Comparison of ENCODE assay signal across 24 cellular contexts in genomic region chr4:155761916-155762315, GRCh38. TPM values are rescaled to one million over a fixed set of nuclear protein-coding genes. Genes with fewer than 3 reads are reported as not detected.
DNase-seq lines count a peak whose midpoint lies in the region; TF ChIP-seq lines count a peak whose summit lies in the region.
"Had no signal": no experiment of that assay in that cellular context is flagged by ENCODE, and none has a peak within 500 bp of the region (broad histone marks: within the 10 kb centered on the region; RNA-seq: fewer than 3 reads in every experiment).

No MANE protein-coding gene starts in this region.

- H3K4me2 ChIP-seq in Karpas-422 (ENCODE audit: low read depth, low read length, poor library complexity, severe bottlenecking) = no peak overlapping the region
- H3K4me2 ChIP-seq: BLaER1 treated with 17β-estradiol and CSF1 and Interleukin-3, amounts not matched to agents 10 nM and 100 nM had no signal

- TF ChIP-seq POLR2A in sigmoid colon (IDR thresholded peaks at IDR 0.05) (no peak), spleen (IDR thresholded peaks at IDR 0.05) (no peak)

- no peaks in the 10 kb centered on the region for H4K20me1 ChIP-seq in Karpas-422 (ENCODE audit: insufficient read depth, low read depth, low read length)
- H4K20me1 ChIP-seq: BLaER1 treated with 17β-estradiol and CSF1 and Interleukin-3, amounts not matched to agents 10 nM and 100 nM had no signal

- TF ChIP-seq CTCF in astrocyte of the spinal cord (IDR thresholded peaks at IDR 0.05; ENCODE audit: low read depth, low read length) (no peak), sigmoid colon (IDR thresholded peaks at IDR 0.05) (no peak), spleen (IDR thresholded peaks at IDR 0.05 in 8 of 11, conservative IDR thresholded peaks at IDR 0.05 in 3 of 11) (no peak)

- H3K9me3 Mint-ChIP-seq in activated naive CD8-positive, alpha-beta T cell treated with anti-CD3 and anti-CD28 coated beads for 36 hours = no peaks in the 10 kb centered on the region
- H3K9me3 Mint-ChIP-seq in activated T-helper 1 cell treated with anti-CD3 and anti-CD28 coated beads, Interleukin-12 subunit alpha, Interleukin-12 subunit beta, Interleukin-2, Interleukin-4 antibody, amounts not matched to agents 30 ng/mL and 10 ng/mL and 1 ng/mL, durations not matched to agents 14 hours and 24 hours and 36 hours = no peaks in the 10 kb centered on the region
- H3K9me3 Mint-ChIP-seq: activated naive CD8-positive, alpha-beta T cell treated with anti-CD3 and anti-CD28 coated beads, Interleukin-2, amount 10 ng/mL, durations not matched to agents 7 days and 5 days; activated T-helper 2 cell treated with anti-CD3 and anti-CD28 coated beads, Interferon-gamma antibody, Interleukin-2, Interleukin-4, amounts not matched to agents 10 μg/mL and 5 μg/mL and 100 μg/mL, durations not matched to agents 14 hours and 24 hours and 36 hours had no signal

- H3K4me3 ChIP-seq in Karpas-422 (ENCODE audit: low read length) (no peak overlapping the region), astrocyte of the spinal cord (ENCODE audit: low read depth, low read length) (no peak overlapping the region), sigmoid colon (no peak overlapping the region), spleen (no peak overlapping the region)
- H3K4me3 ChIP-seq: BLaER1 treated with 17β-estradiol and CSF1 and Interleukin-3, amounts not matched to agents 10 nM and 100 nM; coronary artery had no signal

- no peaks in the 10 kb centered on the region; the same call in 1 of the 2 replicates for H3K36me3 ChIP-seq in Karpas-422 (ENCODE audit: insufficient read depth, low read length)
- H3K36me3 ChIP-seq in sigmoid colon = no peaks in the 10 kb centered on the region
- H3K36me3 ChIP-seq in spleen = no peaks in the 10 kb centered on the region
- H3K36me3 ChIP-seq: BLaER1 treated with 17β-estradiol and CSF1 and Interleukin-3, amounts not matched to agents 10 nM and 100 nM had no signal

- DNase-seq in Karpas-422 (peak; percentile 56), astrocyte of the spinal cord (ENCODE audit: low read depth, low spot score) (peak; percentile 15), left kidney (ENCODE audit: low read depth, low spot score) (peak; percentile 66), sigmoid colon (no peak), spleen (no peak)
- no peak for DNase-seq in activated naive CD8-positive, alpha-beta T cell treated with anti-CD3 and anti-CD28 coated beads for 36 hours
- DNase-seq in effector CD4-positive, alpha-beta T cell = no peak
- DNase-seq in activated T-helper 1 cell treated with anti-CD3 and anti-CD28 coated beads, Interleukin-12 subunit alpha, Interleukin-12 subunit beta, Interleukin-2, Interleukin-4 antibody, amounts not matched to agents 30 ng/mL and 10 ng/mL and 1 ng/mL, durations not matched to agents 14 hours and 24 hours and 36 hours (ENCODE audit: low spot score) = no peak
- DNase-seq: ACHN; activated CD4-positive, alpha-beta T cell treated with anti-CD3 and anti-CD28 coated beads for 48 hours; activated naive CD8-positive, alpha-beta T cell treated with anti-CD3 and anti-CD28 coated beads, Interleukin-2, amount 10 ng/mL, durations not matched to agents 7 days and 5 days; HCEC 1CT; hypothalamus; kidney; midbrain; NCI-H1417 treated with DMSO at 0.1 percent for 48 hours; NCI-H774; SHP77 treated with DMSO at 0.1 percent for 48 hours; stimulated activated CD4-positive, alpha-beta T cell treated with anti-CD3 and anti-CD28 coated beads, Interleukin-12 subunit alpha, Interleukin-12 subunit beta, amount 100 ng/mL, for 4 hours; T-helper 1 cell had no signal

- H3K36me3 Mint-ChIP-seq in activated naive CD8-positive, alpha-beta T cell treated with anti-CD3 and anti-CD28 coated beads for 36 hours = no peaks in the 10 kb centered on the region
- H3K36me3 Mint-ChIP-seq in activated T-helper 1 cell treated with anti-CD3 and anti-CD28 coated beads, Interleukin-12 subunit alpha, Interleukin-12 subunit beta, Interleukin-2, Interleukin-4 antibody, amounts not matched to agents 30 ng/mL and 10 ng/mL and 1 ng/mL, durations not matched to agents 14 hours and 24 hours and 36 hours (ENCODE audit: low read depth) = peaks cover 4% of the 10 kb centered on the region
- H3K36me3 Mint-ChIP-seq: activated naive CD8-positive, alpha-beta T cell treated with anti-CD3 and anti-CD28 coated beads, Interleukin-2, amount 10 ng/mL, durations not matched to agents 7 days and 5 days had no signal

- no peak overlapping the region for H3K27ac Mint-ChIP-seq in activated naive CD8-positive, alpha-beta T cell treated with anti-CD3 and anti-CD28 coated beads for 36 hours
- no peak overlapping the region for H3K27ac Mint-ChIP-seq in activated T-helper 1 cell treated with anti-CD3 and anti-CD28 coated beads, Interleukin-12 subunit alpha, Interleukin-12 subunit beta, Interleukin-2, Interleukin-4 antibody, amounts not matched to agents 30 ng/mL and 10 ng/mL and 1 ng/mL, durations not matched to agents 14 hours and 24 hours and 36 hours
- H3K27ac Mint-ChIP-seq: activated naive CD8-positive, alpha-beta T cell treated with anti-CD3 and anti-CD28 coated beads, Interleukin-2, amount 10 ng/mL, durations not matched to agents 7 days and 5 days; activated T-helper 2 cell treated with anti-CD3 and anti-CD28 coated beads, Interferon-gamma antibody, Interleukin-2, Interleukin-4, amounts not matched to agents 10 μg/mL and 5 μg/mL and 100 μg/mL, durations not matched to agents 14 hours and 24 hours and 36 hours had no signal

- H3K27me3 ChIP-seq in Karpas-422 (ENCODE audit: low read length) (no peaks in the 10 kb centered on the region), sigmoid colon (no peaks in the 10 kb centered on the region), spleen (replicated peaks in 1 of 7) (peaks cover 0 to 26% (median 11%) of the 10 kb centered on the region in 7 donors)

- H3K9ac ChIP-seq in Karpas-422 (ENCODE audit: low read length) = no peak overlapping the region
- H3K9ac ChIP-seq: BLaER1 treated with 17β-estradiol and CSF1 and Interleukin-3, amounts not matched to agents 10 nM and 100 nM had no signal

- no peaks in the 10 kb centered on the region for H3K9me2 ChIP-seq in Karpas-422 (replicated peaks; ENCODE audit: insufficient read depth, low read length)

- no peaks in the 10 kb centered on the region for H3K79me2 ChIP-seq in Karpas-422 (ENCODE audit: low read length)

- H3K27ac ChIP-seq in Karpas-422 (ENCODE audit: low read length) = no peak overlapping the region
- H3K27ac ChIP-seq in sigmoid colon = peak overlapping the region; percentile 14 to 97 (median 78)
- H3K27ac ChIP-seq in spleen = no peak overlapping the region
- H3K27ac ChIP-seq: BLaER1 treated with 17β-estradiol and CSF1 and Interleukin-3, amounts not matched to agents 10 nM and 100 nM had no signal

- H3K27me3 Mint-ChIP-seq in activated naive CD8-positive, alpha-beta T cell treated with anti-CD3 and anti-CD28 coated beads for 36 hours = peaks cover 38% of the 10 kb centered on the region
- peaks cover 19% of the 10 kb centered on the region for H3K27me3 Mint-ChIP-seq in activated T-helper 1 cell treated with anti-CD3 and anti-CD28 coated beads, Interleukin-12 subunit alpha, Interleukin-12 subunit beta, Interleukin-2, Interleukin-4 antibody, amounts not matched to agents 30 ng/mL and 10 ng/mL and 1 ng/mL, durations not matched to agents 14 hours and 24 hours and 36 hours (ENCODE audit: insufficient read depth)

- peak overlapping the region; percentile 54 for H2AFZ ChIP-seq in Karpas-422 (ENCODE audit: low read length)

- H3K4me1 ChIP-seq in Karpas-422 (ENCODE audit: low read length) (peaks cover 64% of the 10 kb centered on the region), sigmoid colon (peaks cover 0 to 72% (median 47%) of the 10 kb centered on the region in 4 donors), spleen (peaks cover 4 to 39% (median 12%) of the 10 kb centered on the region in 6 donors)

- H3K9me3 ChIP-seq in Karpas-422 (ENCODE audit: low read length) (peaks cover 2% of the 10 kb centered on the region; the same call in 1 of the 2 replicates), sigmoid colon (no peaks in the 10 kb centered on the region), spleen (no peaks in the 10 kb centered on the region)
- H3K9me3 ChIP-seq: BLaER1 treated with 17β-estradiol and CSF1 and Interleukin-3, amounts not matched to agents 10 nM and 100 nM had no signal

- in situ Hi-C loops in astrocyte of the spinal cord (cut with HindIII; ENCODE audit: low sequenced_read_pairs) = no loop called here

- H3K4me1 Mint-ChIP-seq in activated naive CD8-positive, alpha-beta T cell treated with anti-CD3 and anti-CD28 coated beads for 36 hours = peaks cover 8% of the 10 kb centered on the region
- peaks cover 5% of the 10 kb centered on the region for H3K4me1 Mint-ChIP-seq in activated T-helper 1 cell treated with anti-CD3 and anti-CD28 coated beads, Interleukin-12 subunit alpha, Interleukin-12 subunit beta, Interleukin-2, Interleukin-4 antibody, amounts not matched to agents 30 ng/mL and 10 ng/mL and 1 ng/mL, durations not matched to agents 14 hours and 24 hours and 36 hours (ENCODE audit: low read depth)

- no peak for TF ChIP-seq EP300 in sigmoid colon (IDR thresholded peaks at IDR 0.05)

- no peak overlapping the region for H3K4me3 Mint-ChIP-seq in activated naive CD8-positive, alpha-beta T cell treated with anti-CD3 and anti-CD28 coated beads for 36 hours
- no peak overlapping the region for H3K4me3 Mint-ChIP-seq in activated T-helper 1 cell treated with anti-CD3 and anti-CD28 coated beads, Interleukin-12 subunit alpha, Interleukin-12 subunit beta, Interleukin-2, Interleukin-4 antibody, amounts not matched to agents 30 ng/mL and 10 ng/mL and 1 ng/mL, durations not matched to agents 14 hours and 24 hours and 36 hours
- H3K4me3 Mint-ChIP-seq: activated naive CD8-positive, alpha-beta T cell treated with anti-CD3 and anti-CD28 coated beads, Interleukin-2, amount 10 ng/mL, durations not matched to agents 7 days and 5 days had no signal

- intact Hi-C loops in sigmoid colon (cut with DNase I) (loop anchor here (5.0 kb wide), 1 partner anchor 190 kb away; the partner anchor contains the start of gene CTSO), spleen (cut with DNase I; ENCODE audit: low total_unique reads) (no loop called here)
- intact Hi-C loops in activated T-helper 1 cell treated with anti-CD3 and anti-CD28 coated beads, Interleukin-12 subunit alpha, Interleukin-12 subunit beta, Interleukin-2, Interleukin-4 antibody, amounts not matched to agents 30 ng/mL and 10 ng/mL and 1 ng/mL, durations not matched to agents 14 hours and 24 hours and 36 hours (cut with micrococcal nuclease) = no loop called here

RNA-seq across cellular contexts. Expression of gene GUCY1B1, which starts 3.1 kb away (rescaled TPM):
- 0.47 and 3.2 TPM in 2 replicates for total RNA-seq in Karpas-422 (2014; rRNA removed; shearing (Covaris generic); ENCODE audit: low replicate concordance)
- total RNA-seq in sigmoid colon (100 to 1,000 TPM in 1 of 4 donors, 10 to 100 TPM in 3; 45.1 to 115 (median 80.1) TPM), spleen (10 to 100 TPM; 13.9 to 20.8 (median 16.8) TPM)
- polyA plus RNA-seq in sigmoid colon (1 to 10 TPM in 2 of 3 donors, under 1 TPM in 1; 0.92 to 8.0 (median 2.4) TPM), spleen (1 to 10 TPM; 3.6 to 6.1 (median 5.8) TPM)
- under 1 TPM; 0.20 to 0.27 TPM for total RNA-seq in activated naive CD8-positive, alpha-beta T cell treated with anti-CD3 and anti-CD28 coated beads for 36 hours
- total RNA-seq in activated T-helper 1 cell treated with anti-CD3 and anti-CD28 coated beads, Interleukin-12 subunit alpha, Interleukin-12 subunit beta, Interleukin-2, Interleukin-4 antibody, amounts not matched to agents 30 ng/mL and 10 ng/mL and 1 ng/mL, durations not matched to agents 14 hours and 24 hours and 36 hours = 0.26 and 0.29 TPM in 2 replicates
- total RNA-seq: activated naive CD8-positive, alpha-beta T cell treated with anti-CD3 and anti-CD28 coated beads, Interleukin-2, amount 10 ng/mL, durations not matched to agents 7 days and 5 days; HepG2 had no signal
- polyA plus RNA-seq: HepG2 had no signal

Comparison
In these comparisons a context has a peak if more than half of its experiments do, and no peak if none do; other contexts are left out.
1. DNase-seq: peak in Karpas-422 (single experiment), astrocyte of the spinal cord (single experiment) and left kidney (single experiment); none in sigmoid colon (single experiment), activated naive CD8-positive, alpha-beta T cell treated with anti-CD3 and anti-CD28 coated beads for 36 hours (single experiment), effector CD4-positive, alpha-beta T cell (single experiment), activated T-helper 1 cell treated with anti-CD3 and anti-CD28 coated beads, Interleukin-12 subunit alpha, Interleukin-12 subunit beta, Interleukin-2, Interleukin-4 antibody, amounts not matched to agents 30 ng/mL and 10 ng/mL and 1 ng/mL, durations not matched to agents 14 hours and 24 hours and 36 hours (single experiment) and spleen (single experiment).
2. H3K27ac ChIP-seq: peak in sigmoid colon (4 of 4); none in Karpas-422 (single experiment) and spleen (0 of 8).